13 cellular contexts compared by ENCODE assay signal in the genomic region with DNA sequence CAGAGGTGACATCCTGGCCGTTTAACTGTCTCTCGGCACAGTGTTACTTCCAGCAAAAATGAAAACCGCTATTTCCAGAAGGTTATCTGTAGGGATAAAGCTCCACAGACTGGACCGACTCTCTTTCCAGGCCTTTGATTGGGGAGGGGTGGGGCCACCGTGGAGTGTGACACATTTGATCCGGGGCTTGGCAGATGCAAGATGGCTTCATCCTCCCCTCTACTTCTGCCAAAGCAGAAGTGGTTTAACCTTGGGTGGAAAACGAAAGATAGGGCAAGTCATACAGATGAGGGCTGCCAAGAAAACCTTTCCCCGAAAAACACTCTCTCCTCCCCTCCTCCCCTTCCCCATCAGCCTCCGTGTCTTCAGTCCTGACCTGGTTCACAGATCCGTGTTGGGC.
DNase-seq lines count a peak whose midpoint lies in the region; TF ChIP-seq lines count a peak whose summit lies in the region.
"Had no signal": no experiment of that assay in that cellular context is flagged by ENCODE, and none has a peak within 500 bp of the region (broad histone marks: within the 10 kb centered on the region; RNA-seq: fewer than 3 reads in every experiment).

No MANE protein-coding gene starts in this region.

- peak; percentile 8 for DNase-seq in Ammon's horn (ENCODE audit: low spot score)
- peak; percentile 86 for DNase-seq in MV-4-11 (lab: John Stamatoyannopoulos, UW)
- peak; percentile 41 for DNase-seq in fibroblast of gingiva (ENCODE audit: low read depth)
- DNase-seq in myocyte (ENCODE audit: low read depth) = peak; percentile 14
- DNase-seq in activated CD4-positive, CD25-positive, alpha-beta regulatory T cell (lab: John Stamatoyannopoulos, UW) = no peak
- DNase-seq in NCI-H1105 treated with DMSO at 0.1 percent for 48 hours (lab: John Stamatoyannopoulos, UW) = no peak
- no peak for DNase-seq in WERI-Rb-1
- no peak for DNase-seq in NCI-H526 (lab: John Stamatoyannopoulos, UW)
- DNase-seq: activated naive CD4-positive, alpha-beta T cell treated with anti-CD3 and anti-CD28 coated beads for 36 hours; cerebellar nuclear complex; NCI-H1694; PC-9; stimulated activated CD4-positive, alpha-beta T cell treated with anti-CD3 and anti-CD28 coated beads, Interleukin-12 subunit alpha, Interleukin-12 subunit beta, amount 100 ng/mL, for 4 hours had no signal

- H3K27me3 ChIP-seq in WERI-Rb-1 (ENCODE audit: insufficient read depth, low read depth, severe bottlenecking) = no peaks in the 10 kb centered on the region

- H3K4me3 ChIP-seq in WERI-Rb-1 (ENCODE audit: low read depth, low read length) = no peak overlapping the region
- H3K4me3 ChIP-seq: PC-9 had no signal

- TF ChIP-seq CTCF in WERI-Rb-1 (IDR thresholded peaks at IDR 0.05; ENCODE audit: low read depth, low read length) = no peak

- no peak overlapping the region for H3K27ac ChIP-seq in WERI-Rb-1
- H3K27ac ChIP-seq: PC-9 had no signal

- H3K36me3 ChIP-seq in WERI-Rb-1 = no peaks in the 10 kb centered on the region

- no peaks in the 10 kb centered on the region for H3K9me3 ChIP-seq in WERI-Rb-1 (ENCODE audit: severe bottlenecking)

Comparison
In these comparisons a context has a peak if more than half of its experiments do, and no peak if none do; other contexts are left out.
1. DNase-seq: peak in Ammon's horn (single experiment), MV-4-11 (single experiment), fibroblast of gingiva (single experiment) and myocyte (single experiment); none in activated CD4-positive, CD25-positive, alpha-beta regulatory T cell (0 of 4), NCI-H1105 treated with DMSO at 0.1 percent for 48 hours (single experiment), WERI-Rb-1 (single experiment) and NCI-H526 (0 of 2).